In genomic region chr15:49620658-49621326, GRCh38 we compare ENCODE assay signal across 8 cellular contexts. TPM values are rescaled to one million over a fixed set of nuclear protein-coding genes. Genes with fewer than 3 reads are reported as not detected.
A peak's percentile ranks its signal among the peaks of the same experiment; 100 is the strongest.
DNase-seq lines count a peak whose midpoint lies in the region; ATAC-seq, FAIRE-seq and TF ChIP-seq lines count a peak whose summit lies in the region.

TSS of gene DTWD1 (plus strand) at chr15:49621048. CDS start at chr15:49625168, 4,120 bp downstream.
TSS of gene FAM227B (minus strand) at chr15:49620818. CDS start at chr15:49615171, 5,647 bp downstream.

- H3K27ac ChIP-seq in MM.1S (ENCODE audit: low read length) (peak within 1 kb of the TSS; percentile 60; the same call in 1 of the 2 replicates), foreskin keratinocyte (peak within 1 kb of the TSS; percentile 65), neural progenitor cell (peak within 1 kb of the TSS; percentile 91), stomach smooth muscle (ENCODE audit: low read length) (peak within 1 kb of the TSS; percentile 92)

- TF ChIP-seq CTCF in MM.1S (IDR thresholded peaks at IDR 0.05; ENCODE audit: low read length) (no peak; the same call in 1 of the 2 replicates), foreskin keratinocyte (conservative IDR thresholded peaks at IDR 0.05) (peak; percentile 19), neural progenitor cell (IDR thresholded peaks at IDR 0.05) (peak; percentile 31)

- peak within 1 kb of the TSS; percentile 98 for H3K4me3 Mint-ChIP-seq in neural progenitor cell

- peaks cover 15% of the 10 kb centered on the region for H3K36me3 Mint-ChIP-seq in neural progenitor cell

- peak within 1 kb of the TSS; percentile 88 for H3K9ac ChIP-seq in MM.1S (ENCODE audit: low read length)
- H3K9ac ChIP-seq in neural progenitor cell = peak within 1 kb of the TSS; percentile 87
- peak within 1 kb of the TSS; percentile 89 to 97 for H3K9ac ChIP-seq in stomach smooth muscle (ENCODE audit: low read length in 2 of 2)

- H3K9me2 ChIP-seq in MM.1S (replicated peaks; ENCODE audit: insufficient read depth, low read length) = no peaks in the 10 kb centered on the region

- H3K79me2 ChIP-seq in MM.1S (ENCODE audit: low read length) (peaks cover 31% of the 10 kb centered on the region), neural progenitor cell (ENCODE audit: low read depth) (peaks cover 55% of the 10 kb centered on the region)

- no peaks in the 10 kb centered on the region for H3K27me3 ChIP-seq in MM.1S (replicated peaks; ENCODE audit: insufficient read depth, low read length)
- H3K27me3 ChIP-seq in foreskin keratinocyte = no peaks in the 10 kb centered on the region
- H3K27me3 ChIP-seq in neural progenitor cell = no peaks in the 10 kb centered on the region
- no peaks in the 10 kb centered on the region for H3K27me3 ChIP-seq in stomach smooth muscle (ENCODE audit: control insufficient read depth in 1 of 2, insufficient read depth in 2 of 2, low read length in 2 of 2)

- H4K20me1 ChIP-seq in MM.1S (ENCODE audit: insufficient read depth, low read length) (no peaks in the 10 kb centered on the region), neural progenitor cell (ENCODE audit: low read depth) (no peaks in the 10 kb centered on the region)

- H3K4me1 Mint-ChIP-seq in neural progenitor cell = peaks cover 22% of the 10 kb centered on the region

- peak within 1 kb of the TSS; percentile 73 for H2AFZ ChIP-seq in MM.1S (ENCODE audit: low read length)
- H2AFZ ChIP-seq in neural progenitor cell (replicated peaks) = peak within 1 kb of the TSS; percentile 91

- 0 out of 2 replicates have a peak, but pooled peaks cover 11% of the 10 kb centered on the region for H3K4me1 ChIP-seq in MM.1S (ENCODE audit: low read length)
- peaks cover 5% of the 10 kb centered on the region for H3K4me1 ChIP-seq in foreskin keratinocyte
- H3K4me1 ChIP-seq in neural progenitor cell = peaks cover 36% of the 10 kb centered on the region
- peaks cover 6% of the 10 kb centered on the region for H3K4me1 ChIP-seq in stomach smooth muscle (ENCODE audit: control insufficient read depth, insufficient read depth, low read length)

- DNase-seq in HCEC 1CT = peak; percentile 99
- DNase-seq in MM.1S = peak; percentile 98
- DNase-seq in SHP77 treated with DMSO at 0.1 percent for 48 hours (lab: John Stamatoyannopoulos, UW) = peak; percentile 89
- peak; percentile 93 for DNase-seq in activated gamma-delta T cell treated with Interleukin-2 at 50 U/mL for 16 hours
- peak; percentile 88 to 94 for DNase-seq in foreskin keratinocyte
- peak; percentile 98 for DNase-seq in neural progenitor cell (ENCODE audit: low spot score)

- peak; percentile 99 for ATAC-seq in foreskin keratinocyte

- H3K36me3 ChIP-seq in MM.1S (replicated peaks; ENCODE audit: insufficient read depth, low read length) (no peaks in the 10 kb centered on the region), neural progenitor cell (no peaks in the 10 kb centered on the region), stomach smooth muscle (ENCODE audit: control insufficient read depth in 2 of 2, insufficient read depth in 2 of 2, low read length in 2 of 2) (peaks cover 4 to 8% of the 10 kb centered on the region in 2 donors)

- peak within 1 kb of the TSS; percentile 89 for H3K4me3 ChIP-seq in MM.1S (ENCODE audit: low read length)
- H3K4me3 ChIP-seq in neural progenitor cell = peak within 1 kb of the TSS; percentile 89
- peak within 1 kb of the TSS; percentile 86 to 87 for H3K4me3 ChIP-seq in stomach smooth muscle (ENCODE audit: low read length in 2 of 2)

- H3K27ac Mint-ChIP-seq in neural progenitor cell = peak within 1 kb of the TSS; percentile 99

- H3K9me3 ChIP-seq in MM.1S (replicated peaks; ENCODE audit: insufficient read depth, low read length) = no peaks in the 10 kb centered on the region
- H3K9me3 ChIP-seq in neural progenitor cell (ENCODE audit: low read depth) = no peaks in the 10 kb centered on the region
- peaks cover 0 to 3% of the 10 kb centered on the region in 2 donors for H3K9me3 ChIP-seq in stomach smooth muscle (ENCODE audit: control insufficient read depth in 2 of 2, low read length in 2 of 2)

- H3K4me2 ChIP-seq in MM.1S (ENCODE audit: low read depth, low read length) = peak within 1 kb of the TSS; percentile 55
- H3K4me2 ChIP-seq in neural progenitor cell = peak within 1 kb of the TSS; percentile 95

- FAIRE-seq in G401.6 (lab: Jason Lieb, UNC) = peak; percentile 94

- peaks cover 9% of the 10 kb centered on the region for H3K9me3 Mint-ChIP-seq in neural progenitor cell

- no peaks in the 10 kb centered on the region for H3K27me3 Mint-ChIP-seq in neural progenitor cell (ENCODE audit: insufficient read depth, low read depth)

- no peaks in the 10 kb centered on the region for H3F3A ChIP-seq in MM.1S (ENCODE audit: insufficient read depth, low read length)
- H3F3A ChIP-seq in neural progenitor cell (ENCODE audit: low read depth) = no peaks in the 10 kb centered on the region

RNA-seq across cellular contexts. Expression of gene DTWD1, which starts in this region (rescaled TPM):
- total RNA-seq in foreskin keratinocyte (15.3 and 16.6 TPM in 2 replicates), neural progenitor cell (ENCODE audit: low replicate concordance) (48.6 and 66.0 TPM in 2 replicates)
- polyA plus RNA-seq in foreskin keratinocyte = 13.2 and 15.1 TPM in 2 replicates

RNA-seq across cellular contexts. Expression of gene FAM227B, which starts in this region (rescaled TPM):
- total RNA-seq in foreskin keratinocyte (2.5 and 3.0 TPM in 2 replicates), neural progenitor cell (ENCODE audit: low replicate concordance) (13.0 and 25.1 TPM in 2 replicates)
- 2.1 and 2.4 TPM in 2 replicates for polyA plus RNA-seq in foreskin keratinocyte

Comparison
In these comparisons a context has a peak if more than half of its experiments do, and no peak if none do; other contexts are left out.
1. Peak in every context shown above with its lines: DNase-seq, ATAC-seq, H3K4me3 ChIP-seq and H3K27ac ChIP-seq.